ENCODE assay signal across 9 cellular contexts in the genomic region with DNA sequence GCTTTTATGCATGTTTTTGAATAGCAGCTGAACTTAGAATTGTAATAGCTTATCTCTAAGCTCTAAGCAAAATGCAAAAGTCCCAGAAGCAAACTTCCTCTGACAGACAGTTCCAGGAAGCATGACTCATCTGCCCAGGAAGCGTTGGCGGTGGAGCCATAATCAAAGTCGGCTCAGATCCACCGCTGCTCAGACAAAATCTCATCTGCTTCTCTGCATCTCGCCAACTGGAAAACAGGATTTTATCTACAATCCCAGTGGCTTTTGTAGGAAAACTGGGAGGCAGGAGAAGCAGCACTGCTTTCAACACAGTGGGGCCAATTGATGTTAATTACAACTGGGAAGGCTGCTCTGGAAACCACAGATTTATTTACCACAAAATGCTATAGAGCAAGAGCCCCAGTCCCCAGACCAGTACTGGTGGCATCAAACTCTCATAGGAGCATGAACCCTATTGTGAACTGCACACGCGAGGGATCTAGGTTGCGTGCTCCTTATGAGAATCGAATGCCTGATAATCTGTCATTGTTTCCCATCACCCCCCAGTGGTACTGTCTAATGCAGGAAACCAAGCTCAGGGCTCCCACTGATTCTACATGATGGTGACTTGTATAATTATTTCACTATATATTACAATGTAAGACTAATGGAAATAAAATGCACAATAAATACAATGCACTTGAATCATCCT.
DNase-seq lines count a peak whose midpoint lies in the region; ATAC-seq, FAIRE-seq and TF ChIP-seq lines count a peak whose summit lies in the region.
"Had no signal": no experiment of that assay in that cellular context is flagged by ENCODE, and none has a peak within 500 bp of the region (broad histone marks: within the 10 kb centered on the region; RNA-seq: fewer than 3 reads in every experiment).

No MANE protein-coding gene starts in this region.

- no peak for FAIRE-seq in A549 (lab: Jason Lieb, UNC)
- FAIRE-seq: G401.6 had no signal

- peak; percentile 13 to 41 for DNase-seq in A549 (ENCODE audit: low read depth in 1 of 2, low spot score in 1 of 2)
- DNase-seq in activated CD4-positive, CD25-positive, alpha-beta regulatory T cell (lab: John Stamatoyannopoulos, UW), result peak; percentile 23 to 51 (median 46)
- peak in 1 of 2 donors; percentile 32 for DNase-seq in breast epithelium (ENCODE audit: low spot score in 2 of 2)
- peak in 2 of 3 donors; percentile 39 to 55 for DNase-seq in right lobe of liver
- peak; percentile 91 for DNase-seq in stimulated activated CD4-positive, alpha-beta T cell treated with anti-CD3 and anti-CD28 coated beads, Interleukin-4, amount 100 ng/mL, for 24 hours
- no peak for DNase-seq in NCI-H345 treated with DMSO at 0.1 percent for 48 hours (lab: John Stamatoyannopoulos, UW; ENCODE audit: unreplicated experiment)

- no peak overlapping the region for H3K4me3 ChIP-seq in A549
- H3K4me3 ChIP-seq in breast epithelium, result peak overlapping the region in 1 of 3 donors; percentile 51
- H3K4me3 ChIP-seq in right lobe of liver, result no peak overlapping the region

- H3K4me1 ChIP-seq in A549 (peaks cover 9% of the 10 kb centered on the region; the same call in 2 of the 3 replicates), breast epithelium (no peaks in the 10 kb centered on the region), right lobe of liver (peaks cover 0 to 4% (median 0%) of the 10 kb centered on the region in 4 donors)

- H3K27me3 ChIP-seq in breast epithelium, result no peaks in the 10 kb centered on the region
- no peaks in the 10 kb centered on the region for H3K27me3 ChIP-seq in right lobe of liver

- no peaks in the 10 kb centered on the region for H3K36me3 ChIP-seq in breast epithelium
- no peaks in the 10 kb centered on the region for H3K36me3 ChIP-seq in right lobe of liver

- 45% methylated on average over 9 of the region's 9 CpGs for WGBS in A549 (ENCODE audit: missing lambda C conversion rate)
- 46% methylated on average over 8 of the region's 9 CpGs for WGBS in right lobe of liver (ENCODE audit: insufficient coverage, low coverage, low lambda C conversion rate, missing lambda C conversion rate)

- no peak for TF ChIP-seq RAD21 in A549 (conservative IDR thresholded peaks at IDR 0.05 in 1 of 2, IDR thresholded peaks at IDR 0.05 in 1 of 2)

- POLR2A ChIA-PET in A549 (lab: Yijun Ruan, JAX), result no interaction called here

- TF ChIP-seq EP300 in A549 (IDR thresholded peaks at IDR 0.05), result no peak

- peak overlapping the region; percentile 36 to 76; a peak in 5 of 6 replicates for H3K27ac ChIP-seq in A549
- H3K27ac ChIP-seq in breast epithelium, result peak overlapping the region; percentile 60 to 89
- peak overlapping the region in 1 of 3 donors; percentile 56 for H3K27ac ChIP-seq in right lobe of liver

- TF ChIP-seq POLR2A in A549 (IDR thresholded peaks at IDR 0.05; ENCODE audit: low read length) (no peak), breast epithelium (IDR thresholded peaks at IDR 0.05) (no peak), right lobe of liver (IDR thresholded peaks at IDR 0.05) (no peak)

- TF ChIP-seq CTCF in A549 (IDR thresholded peaks at IDR 0.05) (no peak), breast epithelium (IDR thresholded peaks at IDR 0.05) (no peak), right lobe of liver (IDR thresholded peaks at IDR 0.05) (no peak)

- ATAC-seq in A549 (peak; percentile 62 to 71; a peak in 3 of 6 replicates), HG03432 (IDR thresholded peaks at IDR 0.05; ENCODE audit: unreplicated experiment) (peak; percentile 39), right lobe of liver (peak; percentile 76 to 83 (median 81)), GM19452 (IDR thresholded peaks at IDR 0.05; ENCODE audit: unreplicated experiment) (no peak)

- CTCF ChIA-PET in A549 (lab: Yijun Ruan, JAX), result no interaction called here

- H3K4me2 ChIP-seq in A549, result peak overlapping the region; percentile 65

- H3K9me3 ChIP-seq in A549 (no peaks in the 10 kb centered on the region), breast epithelium (no peaks in the 10 kb centered on the region), right lobe of liver (no peaks in the 10 kb centered on the region)

- intact Hi-C loops in breast epithelium (cut with DNase I; ENCODE audit: low total_unique reads) (no loop called here), right lobe of liver (cut with DNase I) (no loop called here)

TF ChIP-seq in A549, 52 proteins besides CTCF, POLR2A, EP300 and RAD21:
- TF ChIP-seq JUNB (IDR thresholded peaks at IDR 0.05), result 0 out of 2 replicates have a peak, but pooled peaks have one; percentile 22
- no peak for TF ChIP-seq RFX5 (IDR thresholded peaks at IDR 0.05)
- TF ChIP-seq FOSL2 (IDR thresholded peaks at IDR 0.05), result peak; percentile 50; the same call in 1 of the 2 replicates
- TF ChIP-seq FOSL2 (CRISPR knock-in tag; IDR thresholded peaks at IDR 0.05), result peak; percentile 81
TF ChIP-seq in A549: peak in this region for 2.
